12 cellular contexts compared by ENCODE assay signal in genomic region chr1:15346356-15347030, GRCh38.
DNase-seq lines count a peak whose midpoint lies in the region; ATAC-seq and TF ChIP-seq lines count a peak whose summit lies in the region.
"Had no signal": no experiment of that assay in that cellular context is flagged by ENCODE, and none has a peak within 500 bp of the region (broad histone marks: within the 10 kb centered on the region; RNA-seq: fewer than 3 reads in every experiment).

No MANE protein-coding gene starts in this region.

- H3K4me1 ChIP-seq in HCT116 (ENCODE audit: control insufficient read depth in 1 of 2, insufficient read depth in 2 of 2, low read length in 2 of 2) (peaks cover 16 to 71% of the 10 kb centered on the region in 2 experiments), lower lobe of right lung (peaks cover 14% of the 10 kb centered on the region)

- CTCF ChIA-PET in HCT116 (lab: Charles Lee), result interaction anchor here (1.5 kb wide), 1 partner anchor 23 kb away, joined by 4 read pairs; no protein-coding TSS in a partner anchor

- TF ChIP-seq CTCF in CD14-positive monocyte (IDR thresholded peaks at IDR 0.05) (no peak), HCT116 (IDR thresholded peaks at IDR 0.05 in 2 of 3, conservative IDR thresholded peaks at IDR 0.05 in 1 of 3; ENCODE audit: borderline replicate concordance in 1 of 3, insufficient read depth in 1 of 3, low read depth in 2 of 3, low read length in 2 of 3) (no peak), lower lobe of right lung (IDR thresholded peaks at IDR 0.05) (no peak)

- H3K9me3 ChIP-seq in HCT116 (ENCODE audit: control insufficient read depth in 1 of 2, insufficient read depth in 1 of 2, low read depth in 1 of 2, low read length in 2 of 2) (no peaks in the 10 kb centered on the region), lower lobe of right lung (no peaks in the 10 kb centered on the region)

- H2AFZ ChIP-seq in HCT116 (ENCODE audit: low read depth, low read length, poor library complexity, severe bottlenecking), result no peak overlapping the region

- no TSS peak for BruUV-seq in HCT116 (replicated peaks; lab: Mats Ljungman, UMichigan)

- no peaks in the 10 kb centered on the region for H4K20me1 ChIP-seq in HCT116 (ENCODE audit: insufficient read depth)

- H3K27me3 ChIP-seq in HCT116 (ENCODE audit: insufficient read depth, low read length) (no peaks in the 10 kb centered on the region), lower lobe of right lung (ENCODE audit: low read depth) (no peaks in the 10 kb centered on the region)

- peak overlapping the region; percentile 40 for H3K4me2 ChIP-seq in HCT116 (ENCODE audit: low read length)

- intact Hi-C loops in CD14-positive monocyte (cut with micrococcal nuclease), result loop anchor here in 1 of 2 donors (2.0 to 5.0 kb wide), 2 partner anchors 24 to 66 kb away; no protein-coding TSS in a partner anchor
- intact Hi-C loops in HCT116 (cut with micrococcal nuclease), result no loop called here
- intact Hi-C loops in activated T-helper 1 cell treated with anti-CD3 and anti-CD28 coated beads, Interleukin-12 subunit alpha, Interleukin-12 subunit beta, Interleukin-2, Interleukin-4 antibody, amounts not matched to agents 30 ng/mL and 10 ng/mL and 1 ng/mL, durations not matched to agents 14 hours and 24 hours and 36 hours (cut with micrococcal nuclease), result loop anchor here (1.0 to 5.0 kb wide), 4 partner anchors 17 to 176 kb away; partner anchors contain the start of gene CASP9
- intact Hi-C loops in lower lobe of right lung (cut with DNase I), result no loop called here

- peaks cover 2 to 17% (median 4%) of the 10 kb centered on the region in 3 donors for H3K27me3 Mint-ChIP-seq in CD14-positive monocyte (ENCODE audit: low read depth in 3 of 3)
- H3K27me3 Mint-ChIP-seq in activated T-helper 1 cell treated with anti-CD3 and anti-CD28 coated beads, Interleukin-12 subunit alpha, Interleukin-12 subunit beta, Interleukin-2, Interleukin-4 antibody, amounts not matched to agents 30 ng/mL and 10 ng/mL and 1 ng/mL, durations not matched to agents 14 hours and 24 hours and 36 hours (ENCODE audit: insufficient read depth), result peaks cover 3% of the 10 kb centered on the region
- H3K27me3 Mint-ChIP-seq in activated T-cell treated with anti-CD3 and anti-CD28 coated beads, Interleukin-2, amount 50 U/mL, for 72 hours (ENCODE audit: low read depth), result peaks cover 70% of the 10 kb centered on the region

- peak overlapping the region; percentile 87 to 94 (median 93) for H3K27ac Mint-ChIP-seq in CD14-positive monocyte
- peak overlapping the region; percentile 85 for H3K27ac Mint-ChIP-seq in activated T-helper 1 cell treated with anti-CD3 and anti-CD28 coated beads, Interleukin-12 subunit alpha, Interleukin-12 subunit beta, Interleukin-2, Interleukin-4 antibody, amounts not matched to agents 30 ng/mL and 10 ng/mL and 1 ng/mL, durations not matched to agents 14 hours and 24 hours and 36 hours
- no peak overlapping the region for H3K27ac Mint-ChIP-seq in activated T-cell treated with anti-CD3 and anti-CD28 coated beads, Interleukin-2, amount 50 U/mL, for 72 hours
- H3K27ac Mint-ChIP-seq: activated T-cell treated with anti-CD3 and anti-CD28 coated beads, Interleukin-2, amount 50 U/mL, for 24 hours; memory B cell had no signal

- no peaks in the 10 kb centered on the region for H3K36me3 ChIP-seq in HCT116 (ENCODE audit: control insufficient read depth in 1 of 2, insufficient read depth in 2 of 2, low read length in 2 of 2)
- H3K36me3 ChIP-seq in lower lobe of right lung, result no peaks in the 10 kb centered on the region

- H3K9ac ChIP-seq in HCT116 (ENCODE audit: low read length), result peak overlapping the region; percentile 34

- POLR2A ChIA-PET in HCT116 (lab: Charles Lee), result no interaction called here

- no peak for TF ChIP-seq POLR2A in HCT116 (IDR thresholded peaks at IDR 0.05; ENCODE audit: borderline replicate concordance, extremely low read depth, insufficient read depth, insufficient read length)

- TF ChIP-seq RAD21 in HCT116 (IDR thresholded peaks at IDR 0.05; ENCODE audit: low read depth), result no peak

- H3K27ac ChIP-seq in HCT116 (ENCODE audit: low read depth, low read length) (no peak overlapping the region), lower lobe of right lung (peak overlapping the region; percentile 49)

- H3K9me3 Mint-ChIP-seq in CD14-positive monocyte, result peaks cover 0 to 2% (median 0%) of the 10 kb centered on the region in 7 donors
- H3K9me3 Mint-ChIP-seq in activated T-helper 1 cell treated with anti-CD3 and anti-CD28 coated beads, Interleukin-12 subunit alpha, Interleukin-12 subunit beta, Interleukin-2, Interleukin-4 antibody, amounts not matched to agents 30 ng/mL and 10 ng/mL and 1 ng/mL, durations not matched to agents 14 hours and 24 hours and 36 hours, result no peaks in the 10 kb centered on the region
- no peaks in the 10 kb centered on the region for H3K9me3 Mint-ChIP-seq in activated T-cell treated with anti-CD3 and anti-CD28 coated beads, Interleukin-2, amount 50 U/mL, for 72 hours
- H3K9me3 Mint-ChIP-seq: activated T-cell treated with anti-CD3 and anti-CD28 coated beads, Interleukin-2, amount 50 U/mL, for 24 hours; memory B cell had no signal

- peak overlapping the region in 1 of 2 donors; percentile 30 for H3K4me3 Mint-ChIP-seq in CD14-positive monocyte
- peak overlapping the region; percentile 38 for H3K4me3 Mint-ChIP-seq in activated T-helper 1 cell treated with anti-CD3 and anti-CD28 coated beads, Interleukin-12 subunit alpha, Interleukin-12 subunit beta, Interleukin-2, Interleukin-4 antibody, amounts not matched to agents 30 ng/mL and 10 ng/mL and 1 ng/mL, durations not matched to agents 14 hours and 24 hours and 36 hours
- H3K4me3 Mint-ChIP-seq in activated T-cell treated with anti-CD3 and anti-CD28 coated beads, Interleukin-2, amount 50 U/mL, for 72 hours, result no peak overlapping the region
- H3K4me3 Mint-ChIP-seq: activated T-cell treated with anti-CD3 and anti-CD28 coated beads, Interleukin-2, amount 50 U/mL, for 24 hours; memory B cell had no signal

- H3K79me2 ChIP-seq in HCT116 (ENCODE audit: insufficient read depth, low read length), result no peaks in the 10 kb centered on the region

- no peaks in the 10 kb centered on the region for H3K9me2 ChIP-seq in HCT116 (ENCODE audit: insufficient read depth)

- ATAC-seq in HCT116 (peak; percentile 19; the same call in 1 of the 2 replicates), lower lobe of right lung (no peak), HG02938 (IDR thresholded peaks at IDR 0.05; ENCODE audit: unreplicated experiment) (no peak)
- ATAC-seq in activated T-cell treated with anti-CD3 and anti-CD28 coated beads, Interleukin-2, amount 50 U/mL, for 72 hours (replicated peaks in 1 of 2), result no peak

- H3K4me3 ChIP-seq in HCT116 (replicated peaks in 1 of 2; ENCODE audit: low read depth in 1 of 2, low read length in 2 of 2) (no peak overlapping the region), lower lobe of right lung (no peak overlapping the region)

- peaks cover 4 to 6% of the 10 kb centered on the region in 2 donors for H3K36me3 Mint-ChIP-seq in CD14-positive monocyte
- H3K36me3 Mint-ChIP-seq in activated T-helper 1 cell treated with anti-CD3 and anti-CD28 coated beads, Interleukin-12 subunit alpha, Interleukin-12 subunit beta, Interleukin-2, Interleukin-4 antibody, amounts not matched to agents 30 ng/mL and 10 ng/mL and 1 ng/mL, durations not matched to agents 14 hours and 24 hours and 36 hours (ENCODE audit: low read depth), result peaks cover 4% of the 10 kb centered on the region
- H3K36me3 Mint-ChIP-seq in activated T-cell treated with anti-CD3 and anti-CD28 coated beads, Interleukin-2, amount 50 U/mL, for 72 hours (ENCODE audit: insufficient read depth in 2 of 2), result no peaks in the 10 kb centered on the region
- H3K36me3 Mint-ChIP-seq: memory B cell had no signal

- DNase-seq in CD14-positive monocyte (ENCODE audit: low spot score) (no peak), HCT116 (ENCODE audit: low read depth, low spot score) (no peak), lower lobe of right lung (no peak), NCI-H187 (lab: John Stamatoyannopoulos, UW) (no peak), superior temporal gyrus (ENCODE audit: extremely low spot score) (no peak)
- no peak for DNase-seq in activated T-helper 1 cell treated with anti-CD3 and anti-CD28 coated beads, Interleukin-12 subunit alpha, Interleukin-12 subunit beta, Interleukin-2, Interleukin-4 antibody, amounts not matched to agents 30 ng/mL and 10 ng/mL and 1 ng/mL, durations not matched to agents 14 hours and 24 hours and 36 hours (ENCODE audit: low spot score)
- DNase-seq in activated T-cell treated with anti-CD3 and anti-CD28 coated beads, Interleukin-2, amount 50 U/mL, for 72 hours, result no peak
- DNase-seq: activated CD4-positive, CD25-positive, alpha-beta regulatory T cell treated with anti-CD3 and anti-CD28 coated beads, Interleukin-2, amount 50 U/mL, for 72 hours; DMS79 had no signal

- H3K4me1 Mint-ChIP-seq in CD14-positive monocyte, result peaks cover 58% of the 10 kb centered on the region
- H3K4me1 Mint-ChIP-seq in activated T-helper 1 cell treated with anti-CD3 and anti-CD28 coated beads, Interleukin-12 subunit alpha, Interleukin-12 subunit beta, Interleukin-2, Interleukin-4 antibody, amounts not matched to agents 30 ng/mL and 10 ng/mL and 1 ng/mL, durations not matched to agents 14 hours and 24 hours and 36 hours (ENCODE audit: low read depth), result peaks cover 66% of the 10 kb centered on the region
- H3K4me1 Mint-ChIP-seq in activated T-cell treated with anti-CD3 and anti-CD28 coated beads, Interleukin-2, amount 50 U/mL, for 72 hours (ENCODE audit: low read depth), result peaks cover 52% of the 10 kb centered on the region

- RAD21 ChIA-PET in HCT116 (lab: Charles Lee; ENCODE audit: low non-redundant PET in 1 of 2, low total read pairs in 2 of 2, uncharacterized antibody in 2 of 2, unreplicated experiment in 2 of 2), result no interaction called here

TF ChIP-seq in HCT116, 20 proteins besides CTCF, POLR2A, EP300 and RAD21:
- TF ChIP-seq POLR2AphosphoS5 (IDR thresholded peaks at IDR 0.05; ENCODE audit: low read depth, low read length) (peak; percentile 9; the same call in 1 of the 2 replicates), FOSL1 (IDR thresholded peaks at IDR 0.05; ENCODE audit: low read depth) (no peak)
